Comparison of ENCODE assay signal across 8 cellular contexts in the genomic region with DNA sequence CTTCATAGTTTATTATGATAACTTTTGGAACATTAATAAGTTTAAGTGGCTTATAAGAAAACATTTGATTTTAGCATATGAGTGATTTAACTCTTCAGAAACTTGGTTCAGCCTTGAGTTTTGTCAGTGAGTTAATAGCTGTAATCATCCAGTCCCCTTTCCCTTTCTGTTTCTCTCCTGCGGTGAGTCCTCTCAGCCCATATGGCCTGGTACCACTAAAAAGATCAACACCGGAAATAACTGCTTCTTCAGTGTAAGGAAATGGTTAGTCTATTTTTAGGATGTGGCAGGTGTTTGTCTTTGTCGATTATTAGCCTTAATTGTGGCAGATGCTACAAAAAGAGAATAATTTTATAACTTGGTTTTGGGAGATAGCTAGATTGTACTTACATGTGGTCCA.
A peak's percentile ranks its signal among the peaks of the same experiment; 100 is the strongest.
DNase-seq lines count a peak whose midpoint lies in the region; ATAC-seq and TF ChIP-seq lines count a peak whose summit lies in the region.

No MANE protein-coding gene starts in this region.

- in situ Hi-C loops in transverse colon (cut with MboI; ENCODE audit: low pct_ligation_motif_present in 1 of 4, low pct_unique_long_range_greater_than_20kb in 1 of 4, low sequenced_read_pairs in 3 of 4): no loop called here

- H3K9me3 ChIP-seq in BLaER1 treated with 17β-estradiol and CSF1 and Interleukin-3, amounts not matched to agents 10 nM and 100 nM (replicated peaks in 1 of 11): no peaks in the 10 kb centered on the region
- no peaks in the 10 kb centered on the region for H3K9me3 ChIP-seq in transverse colon

- H3K4me1 ChIP-seq in BLaER1 treated with 17β-estradiol and CSF1 and Interleukin-3, amounts not matched to agents 10 nM and 100 nM: peaks cover 62 to 83% (median 79%) of the 10 kb centered on the region in 10 experiments
- H3K4me1 ChIP-seq in transverse colon: peaks cover 0 to 6% (median 0%) of the 10 kb centered on the region in 4 donors

- peak overlapping the region in 9 of 11 experiments; percentile 68 to 98 (median 93); a peak in 19 of 22 replicates for H3K27ac ChIP-seq in BLaER1 treated with 17β-estradiol and CSF1 and Interleukin-3, amounts not matched to agents 10 nM and 100 nM
- H3K27ac ChIP-seq in transverse colon: peak overlapping the region in 1 of 4 donors; percentile 1

- H3K9ac ChIP-seq in BLaER1 treated with 17β-estradiol and CSF1 and Interleukin-3, amounts not matched to agents 10 nM and 100 nM: peak overlapping the region in 8 of 11 experiments; percentile 15 to 86 (median 62); a peak in 11 of 22 replicates

- no peak for TF ChIP-seq EP300 in transverse colon (IDR thresholded peaks at IDR 0.05; ENCODE audit: low read depth)

- H3K36me3 ChIP-seq in BLaER1 treated with 17β-estradiol and CSF1 and Interleukin-3, amounts not matched to agents 10 nM and 100 nM: peaks cover 12 to 91% (median 50%) of the 10 kb centered on the region in 11 experiments; a peak in 18 of 22 replicates
- H3K36me3 ChIP-seq in transverse colon: no peaks in the 10 kb centered on the region

- TF ChIP-seq POLR2A in transverse colon (IDR thresholded peaks at IDR 0.05): no peak

- DNase-seq in OCI-M1 (lab: John Stamatoyannopoulos, UW): peak; percentile 16
- DNase-seq in stimulated activated CD4-positive, alpha-beta T cell treated with anti-CD3 and anti-CD28 coated beads, Interleukin-2, amount 100 ng/mL, for 4 hours (ENCODE audit: low read depth): peak; percentile 33
- no peak for DNase-seq in NCI-H1930 (lab: John Stamatoyannopoulos, UW)
- DNase-seq in transverse colon: no peak
- no peak for DNase-seq in effector CD8-positive, alpha-beta T cell (lab: John Stamatoyannopoulos, UW)

- ATAC-seq in GM18870 (IDR thresholded peaks at IDR 0.05; ENCODE audit: unreplicated experiment) (peak; percentile 79), HG03060 (IDR thresholded peaks at IDR 0.05; ENCODE audit: low read depth, unreplicated experiment) (peak; percentile 70)

- no peaks in the 10 kb centered on the region for H3K27me3 ChIP-seq in BLaER1 treated with 17β-estradiol and CSF1 and Interleukin-3, amounts not matched to agents 10 nM and 100 nM
- H3K27me3 ChIP-seq in transverse colon: no peaks in the 10 kb centered on the region

- intact Hi-C loops in transverse colon (cut with DNase I; ENCODE audit: low total_unique reads): loop anchor here (10.0 kb wide), 1 partner anchor 1307 kb away; no protein-coding TSS in a partner anchor

- 50 to 51% methylated on average over 3 of the region's 3 CpGs for WGBS in transverse colon (ENCODE audit: low coverage in 1 of 2), 2 donors

- no peak for TF ChIP-seq CTCF in transverse colon (IDR thresholded peaks at IDR 0.05)

- H4K20me1 ChIP-seq in BLaER1 treated with 17β-estradiol and CSF1 and Interleukin-3, amounts not matched to agents 10 nM and 100 nM: no peaks in the 10 kb centered on the region

- H3K4me3 ChIP-seq in BLaER1 treated with 17β-estradiol and CSF1 and Interleukin-3, amounts not matched to agents 10 nM and 100 nM: peak overlapping the region in 7 of 10 experiments; percentile 1 to 35 (median 15); a peak in 5 of 20 replicates
- H3K4me3 ChIP-seq in transverse colon: no peak overlapping the region

- H3K4me2 ChIP-seq in BLaER1 treated with 17β-estradiol and CSF1 and Interleukin-3, amounts not matched to agents 10 nM and 100 nM: peak overlapping the region; percentile 66 to 95 (median 79)

Comparison
In these comparisons a context has a peak if more than half of its experiments do, and no peak if none do; other contexts are left out.
1. H3K4me3 ChIP-seq: peak in BLaER1 treated with 17β-estradiol and CSF1 and Interleukin-3, amounts not matched to agents 10 nM and 100 nM (7 of 10); none in transverse colon (0 of 4).
2. DNase-seq: peak in OCI-M1 (single experiment) and stimulated activated CD4-positive, alpha-beta T cell treated with anti-CD3 and anti-CD28 coated beads, Interleukin-2, amount 100 ng/mL, for 4 hours (single experiment); none in NCI-H1930 (0 of 2), transverse colon (single experiment) and effector CD8-positive, alpha-beta T cell (single experiment).